ENCODE assay signal across 8 cellular contexts in the genomic region with DNA sequence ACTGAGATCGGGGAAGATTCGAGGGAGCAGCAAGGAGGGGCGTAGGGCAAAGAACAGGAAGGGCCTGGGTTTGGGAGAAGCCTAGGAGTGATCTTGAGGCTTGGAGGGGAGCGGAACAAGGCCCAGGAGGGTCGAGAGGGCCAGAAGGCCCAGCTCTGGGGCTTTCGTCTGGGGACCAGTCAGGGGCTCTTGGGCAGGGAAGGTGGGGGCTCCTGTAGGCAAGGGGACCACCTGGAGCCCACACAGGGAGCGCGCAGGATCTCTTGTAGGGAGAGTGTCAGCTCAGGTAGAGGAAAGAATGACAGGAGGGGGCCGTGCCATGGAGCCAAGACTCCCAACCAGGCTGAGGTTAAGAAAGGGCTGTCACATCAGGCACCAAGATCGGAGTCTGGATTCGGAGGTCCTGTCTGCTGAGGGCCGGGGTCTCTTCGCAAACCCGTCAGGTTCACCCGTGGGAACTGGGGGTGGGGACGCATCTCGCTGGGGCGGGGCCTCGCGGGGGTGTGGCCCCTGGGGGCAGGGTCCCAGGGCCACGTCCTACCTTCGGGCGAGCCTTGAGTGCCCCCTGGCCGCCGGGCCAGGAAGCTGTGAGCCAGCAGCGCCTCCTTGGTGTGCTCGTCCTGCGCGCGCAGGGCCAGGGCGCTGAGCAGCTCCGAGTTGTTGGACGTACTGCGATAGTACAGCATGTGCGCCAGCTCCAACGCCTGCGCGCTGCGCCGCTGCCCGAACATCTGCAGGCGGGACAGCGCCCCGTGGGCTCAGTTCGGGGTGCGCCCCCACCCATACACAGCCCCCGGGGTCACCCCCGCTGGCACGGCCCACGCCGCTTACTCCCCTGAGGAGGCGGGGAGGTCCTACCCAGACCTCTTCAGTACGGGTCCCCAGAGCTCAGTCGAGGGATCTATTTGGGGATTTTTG. TPM values are rescaled to one million over a fixed set of nuclear protein-coding genes. Genes with fewer than 3 reads are reported as not detected.
DNase-seq lines count a peak whose midpoint lies in the region; ATAC-seq and TF ChIP-seq lines count a peak whose summit lies in the region.

No MANE protein-coding gene starts in this region.

- ATAC-seq in GM19397 (IDR thresholded peaks at IDR 0.05; ENCODE audit: unreplicated experiment) (peak; percentile 53), mucosa of descending colon (peak; percentile 82)

- TF ChIP-seq CTCF in mucosa of descending colon (IDR thresholded peaks at IDR 0.05): peak; percentile 90

- peaks cover 32% of the 10 kb centered on the region for H3K4me1 ChIP-seq in mucosa of descending colon (ENCODE audit: low read depth)

- DNase-seq in CD1c-positive myeloid dendritic cell (ENCODE audit: extremely low spot score) (peak; percentile 95), HPDE6-E6E7 (ENCODE audit: extremely low spot score) (peak; percentile 93), NOMO-1 (lab: John Stamatoyannopoulos, UW; ENCODE audit: unreplicated experiment in 2 of 2) (peak; percentile 87 to 94), epidermal melanocyte (ENCODE audit: insufficient read length, low spot score) (peak; percentile 91), mucosa of descending colon (peak; percentile 97 to 98 (median 98))
- DNase-seq in activated CD8-positive, alpha-beta memory T cell treated with anti-CD3 and anti-CD28 coated beads, Interleukin-2, amount 50 U/mL, for 4 hours: peak; percentile 95
- DNase-seq in stimulated activated CD8-positive, alpha-beta memory T cell treated with anti-CD3 and anti-CD28 coated beads, Interleukin-2, amount 100 ng/mL, for 48 hours (ENCODE audit: low read depth in 2 of 2): peak; percentile 86 to 88

- intact Hi-C loops in mucosa of descending colon (cut with DNase I, micrococcal nuclease): no loop called here

- H3K36me3 ChIP-seq in mucosa of descending colon (ENCODE audit: low read depth): no peaks in the 10 kb centered on the region

- H3K4me3 ChIP-seq in mucosa of descending colon: peak overlapping the region; percentile 27

- no peaks in the 10 kb centered on the region for H3K9me3 ChIP-seq in mucosa of descending colon

RNA-seq across cellular contexts. Expression of gene EMP3, which starts 8.4 kb away (rescaled TPM):
- 100 to 1,000 TPM in 1 of 3 donors, 10 to 100 TPM in 2; 10.3 to 109 (median 36.2) TPM for total RNA-seq in mucosa of descending colon

RNA-seq across cellular contexts. Expression of gene TMEM143, which starts 30.0 kb away (rescaled TPM):
- 10 to 100 TPM; 13.2 to 14.5 (median 13.6) TPM for total RNA-seq in mucosa of descending colon

RNA-seq across cellular contexts. Expression of gene SYNGR4, which starts 30.4 kb away (rescaled TPM):
- under 1 TPM in 1 of 3 donors, not detected in 2; 0.41 TPM for total RNA-seq in mucosa of descending colon

RNA-seq across cellular contexts. Expression of gene KDELR1, which starts 57.6 kb away (rescaled TPM):
- total RNA-seq in mucosa of descending colon: 100 to 1,000 TPM; 144 to 214 (median 200) TPM

RNA-seq across cellular contexts. Expression of gene GRIN2D, which starts 59.7 kb away (rescaled TPM):
- under 1 TPM; 0.26 to 0.46 (median 0.35) TPM for total RNA-seq in mucosa of descending colon

Comparison
In these comparisons a context has a peak if more than half of its experiments do, and no peak if none do; other contexts are left out.
1. Peak in every context shown above with its lines: DNase-seq, ATAC-seq and H3K4me3 ChIP-seq.